2 cellular contexts compared by ENCODE assay signal in genomic region chr13:75165543-75166230, GRCh38.
TF ChIP-seq lines count a peak whose summit lies in the region.

No MANE protein-coding gene starts in this region.

TF ChIP-seq in liver, 16 proteins besides CTCF, POLR2A, EP300 and RAD21 (continued from another document):
- TF ChIP-seq REST (IDR thresholded peaks at IDR 0.05) = no peak
- TF ChIP-seq SP1 (IDR thresholded peaks at IDR 0.05) = peak; percentile 84
- no peak for TF ChIP-seq MAX (IDR thresholded peaks at IDR 0.05)
- no peak for TF ChIP-seq EGR1 (IDR thresholded peaks at IDR 0.05; ENCODE audit: low read depth in 2 of 2)
- TF ChIP-seq FOXA1 (IDR thresholded peaks at IDR 0.05) = no peak
- no peak for TF ChIP-seq RXRA (IDR thresholded peaks at IDR 0.05)
- peak in 1 of 2 donors; percentile 68 for TF ChIP-seq HNF4A (conservative IDR thresholded peaks at IDR 0.05)
- TF ChIP-seq TAF1 (conservative IDR thresholded peaks at IDR 0.05) = no peak
- no peak for TF ChIP-seq ATF3 (IDR thresholded peaks at IDR 0.05)
- TF ChIP-seq HNF4G (IDR thresholded peaks at IDR 0.05) = no peak
- no peak for TF ChIP-seq GABPA (IDR thresholded peaks at IDR 0.05 in 1 of 2, conservative IDR thresholded peaks at IDR 0.05 in 1 of 2)
- TF ChIP-seq JUND (IDR thresholded peaks at IDR 0.05) = no peak
- no peak for TF ChIP-seq ZBTB33 (IDR thresholded peaks at IDR 0.05)
- no peak for TF ChIP-seq YY1 (IDR thresholded peaks at IDR 0.05)
TF ChIP-seq in liver: peak in this region for 3.

TF ChIP-seq in HepG2, 621 proteins besides CTCF, POLR2A, EP300 and RAD21 (continued from another document):
- TF ChIP-seq PAXIP1 (CRISPR knock-in tag; conservative IDR thresholded peaks at IDR 0.05) = no peak
- TF ChIP-seq ZNF7 (CRISPR knock-in tag; IDR thresholded peaks at IDR 0.05) = no peak
- TF ChIP-seq JARID2 (CRISPR knock-in tag; IDR thresholded peaks at IDR 0.05; ENCODE audit: insufficient replicate concordance) = no peak
- TF ChIP-seq ZNF329 (CRISPR knock-in tag; IDR thresholded peaks at IDR 0.05; ENCODE audit: low read depth) = no peak
- TF ChIP-seq SOX5 (CRISPR knock-in tag; IDR thresholded peaks at IDR 0.05; ENCODE audit: borderline replicate concordance) = no peak
- no peak for TF ChIP-seq SP4 (CRISPR knock-in tag; IDR thresholded peaks at IDR 0.05)
- TF ChIP-seq GATAD2A (CRISPR knock-in tag; IDR thresholded peaks at IDR 0.05) = no peak
- no peak for TF ChIP-seq RNF2 (conservative IDR thresholded peaks at IDR 0.05; ENCODE audit: low read depth)
- no peak for TF ChIP-seq SP2 (CRISPR knock-in tag; IDR thresholded peaks at IDR 0.05)
- TF ChIP-seq ZNF101 (CRISPR knock-in tag; IDR thresholded peaks at IDR 0.05; ENCODE audit: borderline replicate concordance, low read depth) = no peak
TF ChIP-seq in HepG2: peak in this region for 0.
